In genomic region chr12:106724934-106725333, GRCh38 we compare ENCODE assay signal across 28 cellular contexts.
"Had no signal": no experiment of that assay in that cellular context is flagged by ENCODE, and none has a peak within 500 bp of the region (broad histone marks: within the 10 kb centered on the region; RNA-seq: fewer than 3 reads in every experiment).

No MANE protein-coding gene starts in this region.

- ATAC-seq: natural killer cell; psoas muscle; right cardiac atrium; right lobe of liver; stimulated activated memory B cell treated with anti-CD40 and anti-IgM and Interleukin-4, amounts not matched to agents 10 μg/mL and 1 μg/mL and 100 μg/mL, for 72 hours; stimulated activated naive CD8-positive, alpha-beta T cell treated with anti-CD3 and anti-CD28 coated beads, Interleukin-15, amount 100 ng/mL, for 72 hours; stimulated activated naive CD8-positive, alpha-beta T cell treated with anti-CD3 and anti-CD28 coated beads, Interleukin-15, Interleukin-2, amounts not matched to agents 100 U/mL and 50 U/mL, for 24 hours had no signal

- H3K36me3 ChIP-seq: neural progenitor cell, ovary, right lobe of liver, sigmoid colon, spleen, suprapubic skin, tibial nerve, upper lobe of left lung, vagina had no signal

- DNase-seq: natural killer cell; occipital lobe; ovary; posterior cingulate gyrus; psoas muscle; right cardiac atrium; right lobe of liver; sigmoid colon; spleen; stimulated activated CD4-positive, alpha-beta T cell treated with anti-CD3 and anti-CD28 coated beads, Interleukin-12 subunit alpha, Interleukin-12 subunit beta, amount 100 ng/mL, for 4 hours; stimulated activated CD4-positive, alpha-beta T cell treated with anti-CD3 and anti-CD28 coated beads, Interleukin-1b, Interleukin-23, amount 100 ng/mL, for 48 hours; stimulated activated CD4-positive, alpha-beta T cell treated with anti-CD3 and anti-CD28 coated beads, Interleukin-4, amount 100 ng/mL, for 1 hour; stimulated activated CD4-positive, alpha-beta T cell treated with anti-CD3 and anti-CD28 coated beads, Interleukin-4, amount 100 ng/mL, for 4 hours; stimulated activated CD8-positive, alpha-beta memory T cell treated with anti-CD3 and anti-CD28 coated beads, Interleukin-4, amount 100 ng/mL, for 48 hours; stimulated activated naive CD4-positive, alpha-beta T cell; stimulated activated naive CD8-positive, alpha-beta T cell treated with anti-CD3 and anti-CD28 coated beads, Interleukin-15, amount 100 ng/mL, for 72 hours; stimulated activated naive CD8-positive, alpha-beta T cell treated with anti-CD3 and anti-CD28 coated beads, Interleukin-15, Interleukin-2, amounts not matched to agents 100 U/mL and 50 U/mL, for 24 hours; substantia nigra; testis; upper lobe of left lung had no signal

- H3K9me3 ChIP-seq: ovary, psoas muscle, right lobe of liver, sigmoid colon, spleen, suprapubic skin, testis, tibial nerve, upper lobe of left lung, vagina had no signal

- H3K27ac ChIP-seq: ovary, parathyroid adenoma, psoas muscle, right lobe of liver, sigmoid colon, skin epidermis, spleen, suprapubic skin, testis, tibial nerve, upper lobe of left lung, vagina had no signal

- H3K4me3 ChIP-seq: neural progenitor cell, ovary, psoas muscle, right lobe of liver, sigmoid colon, skin epidermis, smooth muscle cell, spleen, suprapubic skin, testis, tibial nerve, upper lobe of left lung, vagina had no signal

- H3K4me1 ChIP-seq: psoas muscle, right lobe of liver, sigmoid colon, spleen, suprapubic skin, testis, upper lobe of left lung, vagina had no signal
